In the genomic region with DNA sequence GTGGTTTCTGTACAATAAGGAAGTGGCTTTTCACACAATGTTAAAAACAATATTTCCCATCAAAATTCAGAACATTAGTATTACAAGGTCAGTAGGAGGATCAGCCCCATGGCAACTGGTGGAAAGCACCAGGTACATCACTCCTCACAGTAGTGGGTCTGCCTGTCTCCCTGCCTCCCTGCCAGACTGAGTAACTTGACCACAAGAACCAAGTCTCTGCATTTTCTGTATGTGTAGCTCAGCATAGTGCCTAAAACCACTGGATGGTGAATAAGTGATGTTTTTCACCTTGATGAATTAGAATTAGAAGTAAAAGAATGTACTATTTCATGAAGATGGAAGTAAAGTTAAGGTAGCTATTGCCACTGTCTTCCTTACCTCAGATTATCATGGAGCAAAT, we compare ENCODE assay signal across 25 cellular contexts. TPM values are rescaled to one million over a fixed set of nuclear protein-coding genes. Genes with fewer than 3 reads are reported as not detected.
DNase-seq lines count a peak whose midpoint lies in the region; ATAC-seq, FAIRE-seq and TF ChIP-seq lines count a peak whose summit lies in the region.
"Had no signal": no experiment of that assay in that cellular context is flagged by ENCODE, and none has a peak within 500 bp of the region (broad histone marks: within the 10 kb centered on the region; RNA-seq: fewer than 3 reads in every experiment).

No MANE protein-coding gene starts in this region.

- H3K9me3 Mint-ChIP-seq in activated CD8-positive, alpha-beta memory T cell treated with anti-CD3 and anti-CD28 coated beads, Interleukin-2, amount 10 ng/mL, durations not matched to agents 7 days and 5 days (ENCODE audit: low read depth): no peaks in the 10 kb centered on the region
- no peaks in the 10 kb centered on the region for H3K9me3 Mint-ChIP-seq in activated CD8-positive, alpha-beta T cell treated with anti-CD3 and anti-CD28 coated beads, Interleukin-2, amount 10 ng/mL, durations not matched to agents 7 days and 5 days (ENCODE audit: insufficient read depth)
- H3K9me3 Mint-ChIP-seq: activated naive CD4-positive, alpha-beta T cell treated with anti-CD3 and anti-CD28 coated beads, Interleukin-2, amount 10 ng/mL, durations not matched to agents 7 days and 5 days; stimulated activated naive CD8-positive, alpha-beta T cell treated with anti-CD3 and anti-CD28 coated beads, Interleukin-15, Interleukin-2, amounts not matched to agents 100 ng/mL and 50 ng/mL, for 24 hours had no signal

- TF ChIP-seq RAD21 in HepG2 (CRISPR knock-in tag; IDR thresholded peaks at IDR 0.05): no peak

- H3K4me1 Mint-ChIP-seq in activated CD8-positive, alpha-beta memory T cell treated with anti-CD3 and anti-CD28 coated beads, Interleukin-2, amount 10 ng/mL, durations not matched to agents 7 days and 5 days: peaks cover 45% of the 10 kb centered on the region
- H3K4me1 Mint-ChIP-seq in activated CD8-positive, alpha-beta T cell treated with anti-CD3 and anti-CD28 coated beads, Interleukin-2, amount 10 ng/mL, durations not matched to agents 7 days and 5 days (ENCODE audit: low read depth): peaks cover 42% of the 10 kb centered on the region

- peak overlapping the region; percentile 64 for H3K27ac Mint-ChIP-seq in activated CD8-positive, alpha-beta memory T cell treated with anti-CD3 and anti-CD28 coated beads, Interleukin-2, amount 10 ng/mL, durations not matched to agents 7 days and 5 days
- H3K27ac Mint-ChIP-seq in activated CD8-positive, alpha-beta T cell treated with anti-CD3 and anti-CD28 coated beads, Interleukin-2, amount 10 ng/mL, durations not matched to agents 7 days and 5 days: peak overlapping the region; percentile 1
- H3K27ac Mint-ChIP-seq: activated naive CD4-positive, alpha-beta T cell treated with anti-CD3 and anti-CD28 coated beads, Interleukin-2, amount 10 ng/mL, durations not matched to agents 7 days and 5 days; B cell; progenitor cell of endocrine pancreas; stimulated activated naive CD8-positive, alpha-beta T cell treated with anti-CD3 and anti-CD28 coated beads, Interleukin-15, Interleukin-2, amounts not matched to agents 100 ng/mL and 50 ng/mL, for 24 hours had no signal

- H2BK5ac ChIP-seq in trophoblast cell (ENCODE audit: low read depth, low read length, poor library complexity): no peak overlapping the region

- ATAC-seq in activated CD8-positive, alpha-beta memory T cell treated with anti-CD3 and anti-CD28 coated beads, Interleukin-2, amount 10 ng/mL, durations not matched to agents 7 days and 5 days: no peak
- peak; percentile 31 for ATAC-seq in GM18868 (IDR thresholded peaks at IDR 0.05; ENCODE audit: unreplicated experiment)
- no peak for ATAC-seq in activated CD8-positive, alpha-beta T cell treated with anti-CD3 and anti-CD28 coated beads, Interleukin-2, amount 10 ng/mL, durations not matched to agents 7 days and 5 days
- no peak for ATAC-seq in HepG2
- no peak for ATAC-seq in HG03460 (IDR thresholded peaks at IDR 0.05; ENCODE audit: unreplicated experiment)
- ATAC-seq: A549, left ventricle myocardium superior had no signal

- H2AFZ ChIP-seq in trophoblast cell (ENCODE audit: insufficient read depth, low read length, poor library complexity) (no peak overlapping the region), HepG2 (ENCODE audit: low read length) (no peak overlapping the region)

- no TSS peak for BruUV-seq in HepG2 (replicated peaks; lab: Mats Ljungman, UMichigan)

- H2AK5ac ChIP-seq in trophoblast cell (ENCODE audit: low read length): no peak overlapping the region

- H2BK12ac ChIP-seq in trophoblast cell (ENCODE audit: low read length): no peak overlapping the region

- H3K27ac ChIP-seq in trophoblast cell (ENCODE audit: low read depth, low read length) (no peak overlapping the region), brain microvascular endothelial cell (no peak overlapping the region), HepG2 (ENCODE audit: extremely low read length, insufficient read depth, low read length) (no peak overlapping the region)
- H3K27ac ChIP-seq: A549, sigmoid colon, SJCRH30 had no signal

- H3K9ac ChIP-seq in trophoblast cell (ENCODE audit: low read length) (peak overlapping the region; percentile 69), HepG2 (ENCODE audit: insufficient read depth, low read depth, low read length) (no peak overlapping the region)

- H3K27me3 Mint-ChIP-seq in activated CD8-positive, alpha-beta memory T cell treated with anti-CD3 and anti-CD28 coated beads, Interleukin-2, amount 10 ng/mL, durations not matched to agents 7 days and 5 days: no peaks in the 10 kb centered on the region
- no peaks in the 10 kb centered on the region for H3K27me3 Mint-ChIP-seq in activated CD8-positive, alpha-beta T cell treated with anti-CD3 and anti-CD28 coated beads, Interleukin-2, amount 10 ng/mL, durations not matched to agents 7 days and 5 days (ENCODE audit: low read depth)
- H3K27me3 Mint-ChIP-seq: activated naive CD4-positive, alpha-beta T cell treated with anti-CD3 and anti-CD28 coated beads, Interleukin-2, amount 10 ng/mL, durations not matched to agents 7 days and 5 days; B cell; progenitor cell of endocrine pancreas; stimulated activated naive CD8-positive, alpha-beta T cell treated with anti-CD3 and anti-CD28 coated beads, Interleukin-15, Interleukin-2, amounts not matched to agents 100 ng/mL and 50 ng/mL, for 24 hours had no signal

- H4K12ac ChIP-seq in trophoblast cell (ENCODE audit: low read depth, low read length): no peak overlapping the region

- intact Hi-C loops in HepG2 (cut with micrococcal nuclease; ENCODE audit: unreplicated experiment): no loop called here

- no peak overlapping the region for H3K4me2 ChIP-seq in trophoblast cell (ENCODE audit: low read length)
- no peak overlapping the region for H3K4me2 ChIP-seq in HepG2 (ENCODE audit: low read depth, low read length)
- H3K4me2 ChIP-seq: A549 had no signal

- no peak overlapping the region for H3K4ac ChIP-seq in trophoblast cell (ENCODE audit: low read depth, low read length)

- POLR2A ChIA-PET in activated CD8-positive, alpha-beta T cell treated with anti-CD3 and anti-CD28 coated beads, Interleukin-2, amount 10 ng/mL, durations not matched to agents 7 days and 5 days (lab: Charles Lee): interaction anchor here (3.1 kb wide), 1 partner anchor 8 kb away, joined by 16 read pairs; a partner anchor contains a TSS
- POLR2A ChIA-PET in HepG2 (lab: Yijun Ruan, JAX): no interaction called here

- TF ChIP-seq POLR2A in HepG2 (IDR thresholded peaks at IDR 0.05; ENCODE audit: insufficient read depth in 1 of 2, low read depth in 2 of 2, low read length in 2 of 2): no peak

- no peaks in the 10 kb centered on the region for H3K36me3 ChIP-seq in trophoblast cell (ENCODE audit: control insufficient read depth in 1 of 2, insufficient read depth in 2 of 2, low read length in 2 of 2)
- no peaks in the 10 kb centered on the region for H3K36me3 ChIP-seq in brain microvascular endothelial cell (replicated peaks)
- no peaks in the 10 kb centered on the region for H3K36me3 ChIP-seq in HepG2 (replicated peaks in 1 of 2; ENCODE audit: control insufficient read depth in 1 of 2, insufficient read depth in 2 of 2, low read length in 2 of 2)
- H3K36me3 ChIP-seq: sigmoid colon, SJCRH30 had no signal

- H4K8ac ChIP-seq in trophoblast cell (ENCODE audit: low read depth, low read length): no peak overlapping the region

- H4K91ac ChIP-seq in trophoblast cell (ENCODE audit: low read depth, low read length): no peak overlapping the region

- TF ChIP-seq CTCF in brain microvascular endothelial cell (IDR thresholded peaks at IDR 0.05; ENCODE audit: low read depth, low read length, missing control alignments) (no peak), HepG2 (CRISPR knock-in tag; IDR thresholded peaks at IDR 0.05) (no peak)

- no peak for TF ChIP-seq EP300 in HepG2 (IDR thresholded peaks at IDR 0.05; ENCODE audit: low read depth in 2 of 2, low read length in 2 of 2)
- no peak for TF ChIP-seq EP300 in HepG2 (CRISPR knock-in tag; IDR thresholded peaks at IDR 0.05; ENCODE audit: borderline replicate concordance)

- no peak for FAIRE-seq in HepG2 (lab: Jason Lieb, UNC)
- FAIRE-seq: A549, colon, keratinocyte had no signal

- no peak overlapping the region for H2BK120ac ChIP-seq in trophoblast cell (ENCODE audit: insufficient read depth, low read length, poor library complexity)

- H3K23ac ChIP-seq in trophoblast cell (ENCODE audit: low read length): no peak overlapping the region

- H3K79me2 ChIP-seq in trophoblast cell (ENCODE audit: control insufficient read depth, insufficient read depth, low read length, poor library complexity): peaks cover 3% of the 10 kb centered on the region
- peaks cover 4% of the 10 kb centered on the region for H3K79me2 ChIP-seq in HepG2 (ENCODE audit: insufficient read depth, low read length)

- H3K4me3 ChIP-seq in trophoblast cell (ENCODE audit: low read depth, low read length): no peak overlapping the region
- no peak overlapping the region for H3K4me3 ChIP-seq in brain microvascular endothelial cell (ENCODE audit: low read depth, low read length)
- no peak overlapping the region for H3K4me3 ChIP-seq in HepG2 (replicated peaks in 1 of 3; ENCODE audit: insufficient read depth in 1 of 3, low read depth in 2 of 3, low read length in 3 of 3)
- H3K4me3 ChIP-seq: A549, sigmoid colon, SJCRH30 had no signal

- no peak overlapping the region for H3K18ac ChIP-seq in trophoblast cell (ENCODE audit: low read length)

- H3K27me3 ChIP-seq in trophoblast cell (ENCODE audit: insufficient read depth, low read length) (no peaks in the 10 kb centered on the region), brain microvascular endothelial cell (replicated peaks) (no peaks in the 10 kb centered on the region), HepG2 (ENCODE audit: control insufficient read depth in 1 of 2, insufficient read depth in 2 of 2, low read length in 2 of 2) (no peaks in the 10 kb centered on the region; a peak in 1 of 5 replicates)
- H3K27me3 ChIP-seq: sigmoid colon, SJCRH30 had no signal

- H3K36me3 Mint-ChIP-seq in activated CD8-positive, alpha-beta memory T cell treated with anti-CD3 and anti-CD28 coated beads, Interleukin-2, amount 10 ng/mL, durations not matched to agents 7 days and 5 days: peaks cover 5% of the 10 kb centered on the region
- peaks cover 2% of the 10 kb centered on the region for H3K36me3 Mint-ChIP-seq in activated CD8-positive, alpha-beta T cell treated with anti-CD3 and anti-CD28 coated beads, Interleukin-2, amount 10 ng/mL, durations not matched to agents 7 days and 5 days (ENCODE audit: low read depth)

- no peaks in the 10 kb centered on the region for H3K79me1 ChIP-seq in trophoblast cell (ENCODE audit: low read length)

- CTCF ChIA-PET in activated CD8-positive, alpha-beta memory T cell treated with anti-CD3 and anti-CD28 coated beads, Interleukin-2, amount 10 ng/mL, durations not matched to agents 7 days and 5 days (lab: Charles Lee): interaction anchor here (0.9 to 1.2 kb wide), 2 partner anchors 8 to 9 kb away, joined by 3 read pairs; no protein-coding TSS in a partner anchor
- CTCF ChIA-PET in activated CD8-positive, alpha-beta T cell treated with anti-CD3 and anti-CD28 coated beads, Interleukin-2, amount 10 ng/mL, durations not matched to agents 7 days and 5 days (lab: Charles Lee): interaction anchor here (1.1 to 9.9 kb wide), 9 partner anchors 9 to 69 kb away, joined by 3 to 73 read pairs (median 6); a partner anchor contains a TSS
- CTCF ChIA-PET in HepG2 (lab: Yijun Ruan, JAX; ENCODE audit: low intra/inter-chr PET ratio, low total read pairs): no interaction called here

- peak; percentile 47 for DNase-seq in activated CD8-positive, alpha-beta memory T cell treated with anti-CD3 and anti-CD28 coated beads, Interleukin-2, amount 10 ng/mL, durations not matched to agents 7 days and 5 days
- no peak for DNase-seq in activated CD8-positive, alpha-beta memory T cell treated with anti-CD3 and anti-CD28 coated beads, Interleukin-2, amount 50 U/mL, for 48 hours
- no peak for DNase-seq in activated CD8-positive, alpha-beta T cell treated with anti-CD3 and anti-CD28 coated beads, Interleukin-2, amount 10 ng/mL, durations not matched to agents 7 days and 5 days
- no peak for DNase-seq in trophoblast cell
- DNase-seq in brain microvascular endothelial cell: no peak
- no peak for DNase-seq in HepG2 (ENCODE audit: low spot score)
- DNase-seq: activated CD4-positive, alpha-beta T cell treated with anti-CD3 and anti-CD28 coated beads, Interleukin-2, amount 50 U/mL, for 1 hour; activated naive CD4-positive, alpha-beta T cell treated with anti-CD3 and anti-CD28 coated beads, Interleukin-2, amount 10 ng/mL, durations not matched to agents 7 days and 5 days; erythroblast; glutamatergic neuron; HCEC 1CT; Kasumi-1; left ventricle myocardium superior; NCI-H1436; NCI-H748 treated with DMSO at 0.1 percent for 48 hours; sigmoid colon; SJCRH30 had no signal

- no peaks in the 10 kb centered on the region for H4K20me1 ChIP-seq in HepG2 (ENCODE audit: insufficient read depth, low read length)

- H3K9me3 ChIP-seq in trophoblast cell (ENCODE audit: insufficient read depth, low read depth, low read length) (no peaks in the 10 kb centered on the region), HepG2 (ENCODE audit: low read length) (no peaks in the 10 kb centered on the region)
- H3K9me3 ChIP-seq: A549, sigmoid colon, SJCRH30 had no signal

- no peak overlapping the region for H3K4me3 Mint-ChIP-seq in activated CD8-positive, alpha-beta memory T cell treated with anti-CD3 and anti-CD28 coated beads, Interleukin-2, amount 10 ng/mL, durations not matched to agents 7 days and 5 days
- H3K4me3 Mint-ChIP-seq in activated CD8-positive, alpha-beta T cell treated with anti-CD3 and anti-CD28 coated beads, Interleukin-2, amount 10 ng/mL, durations not matched to agents 7 days and 5 days: no peak overlapping the region
- H3K4me3 Mint-ChIP-seq: activated naive CD4-positive, alpha-beta T cell treated with anti-CD3 and anti-CD28 coated beads, Interleukin-2, amount 10 ng/mL, durations not matched to agents 7 days and 5 days; B cell; stimulated activated naive CD8-positive, alpha-beta T cell treated with anti-CD3 and anti-CD28 coated beads, Interleukin-15, Interleukin-2, amounts not matched to agents 100 ng/mL and 50 ng/mL, for 24 hours had no signal

- H3K4me1 ChIP-seq in trophoblast cell (ENCODE audit: control insufficient read depth in 1 of 2, insufficient read depth in 2 of 2, low read length in 2 of 2) (no peaks in the 10 kb centered on the region), HepG2 (ENCODE audit: insufficient read depth, low read length) (peaks cover 14% of the 10 kb centered on the region)
- H3K4me1 ChIP-seq: SJCRH30 had no signal

- H3K14ac ChIP-seq in trophoblast cell (ENCODE audit: low read length): no peak overlapping the region

- in situ Hi-C loops in brain microvascular endothelial cell (cut with HindIII; ENCODE audit: low pct_ligation_motif_present, low sequenced_read_pairs) (no loop called here), HepG2 (cut with HindIII; ENCODE audit: extremely low pct_ligation_motif_present, low pct_unique_long_range_greater_than_20kb) (no loop called here)

RNA-seq across cellular contexts. Expression of a gene that starts 4.1 kb away (rescaled TPM):
- total RNA-seq in activated CD8-positive, alpha-beta memory T cell treated with anti-CD3 and anti-CD28 coated beads, Interleukin-2, amount 10 ng/mL, durations not matched to agents 7 days and 5 days: 10 to 100 TPM; 35.9 to 43.3 TPM
- total RNA-seq in activated CD8-positive, alpha-beta T cell treated with anti-CD3 and anti-CD28 coated beads, Interleukin-2, amount 10 ng/mL, durations not matched to agents 7 days and 5 days: 10 to 100 TPM; 39.7 to 44.2 TPM
- polyA plus RNA-seq in trophoblast cell (2013): 4.9 and 7.2 TPM in 2 replicates
- 7.8 and 11.1 TPM in 2 replicates for total RNA-seq in HepG2 (2016; rRNA removed; fragmentation: Illumina TruSeq; extraction: Trizol)
- total RNA-seq in HepG2 (2016; cell fraction: cytosol; rRNA removed; fragmentation: Illumina TruSeq; extraction: Trizol; ENCODE audit: low read depth): 15.8 and 20.0 TPM in 2 replicates
- total RNA-seq in HepG2 (2016; cell fraction: insoluble cytoplasmic fraction; rRNA removed; fragmentation: Illumina TruSeq; extraction: Trizol): 6.7 and 10.9 TPM in 2 replicates
- 9.2 and 9.6 TPM in 2 replicates for total RNA-seq in HepG2 (2016; cell fraction: membrane; rRNA removed; fragmentation: Illumina TruSeq; extraction: Trizol)
- total RNA-seq in HepG2 (2016; cell fraction: nucleus; rRNA removed; fragmentation: Illumina TruSeq; extraction: Trizol): 20.3 and 27.1 TPM in 2 replicates
- 2.0 and 2.2 TPM in 2 replicates for polyA plus RNA-seq in HepG2 (2011; rRNA removed)
- 1.4 and 1.6 TPM in 2 replicates for polyA plus RNA-seq in HepG2 (2011; cell fraction: cytosol; rRNA removed)
- polyA plus RNA-seq in HepG2 (2011; cell fraction: nucleus; rRNA removed): 3.5 and 4.8 TPM in 2 replicates
- 2.1 and 2.2 TPM in 2 replicates for polyA plus RNA-seq in HepG2 (2012)
- polyA plus RNA-seq in HepG2 (2016; cell fraction: cytosol; fragmentation: Illumina TruSeq; extraction: Trizol; ENCODE audit: low read depth): 0.10 and 0.37 TPM in 2 replicates
- 4.1 and 5.9 TPM in 2 replicates for polyA plus RNA-seq in HepG2 (2016; cell fraction: insoluble cytoplasmic fraction; fragmentation: Illumina TruSeq; extraction: Trizol; ENCODE audit: low read depth)
- 0.71 and 1.1 TPM in 2 replicates for polyA plus RNA-seq in HepG2 (2016; cell fraction: membrane; fragmentation: Illumina TruSeq; extraction: Trizol; ENCODE audit: low read depth)
- 3.4 and 3.5 TPM in 2 replicates for polyA plus RNA-seq in HepG2 (2016; cell fraction: nucleus; fragmentation: Illumina TruSeq; extraction: Trizol; ENCODE audit: insufficient read depth, low read depth)
- 15.1 and 47.2 TPM in 2 replicates for polyA minus RNA-seq in HepG2 (2011; rRNA and poly(A)+ RNA removed; ENCODE audit: low replicate concordance)
- 4.1 and 6.5 TPM in 2 replicates for polyA minus RNA-seq in HepG2 (2011; cell fraction: cytosol; rRNA and poly(A)+ RNA removed)
- polyA minus RNA-seq in HepG2 (2011; cell fraction: nucleus; rRNA and poly(A)+ RNA removed): 33.5 and 48.4 TPM in 2 replicates

RNA-seq across cellular contexts. Expression of a gene that starts 8.7 kb away (rescaled TPM):
- total RNA-seq in activated CD8-positive, alpha-beta memory T cell treated with anti-CD3 and anti-CD28 coated beads, Interleukin-2, amount 10 ng/mL, durations not matched to agents 7 days and 5 days: 10 to 100 TPM; 42.5 to 61.2 TPM
- 10 to 100 TPM; 51.9 to 54.4 TPM for total RNA-seq in activated CD8-positive, alpha-beta T cell treated with anti-CD3 and anti-CD28 coated beads, Interleukin-2, amount 10 ng/mL, durations not matched to agents 7 days and 5 days
- 114 and 116 TPM in 2 replicates for polyA plus RNA-seq in trophoblast cell (2013)
- total RNA-seq in HepG2 (2016; rRNA removed; fragmentation: Illumina TruSeq; extraction: Trizol): 73.1 and 110 TPM in 2 replicates
- total RNA-seq in HepG2 (2016; cell fraction: cytosol; rRNA removed; fragmentation: Illumina TruSeq; extraction: Trizol; ENCODE audit: low read depth): 19.2 and 19.9 TPM in 2 replicates
- total RNA-seq in HepG2 (2016; cell fraction: insoluble cytoplasmic fraction; rRNA removed; fragmentation: Illumina TruSeq; extraction: Trizol): 70.5 and 109 TPM in 2 replicates
- 38.2 and 40.3 TPM in 2 replicates for total RNA-seq in HepG2 (2016; cell fraction: membrane; rRNA removed; fragmentation: Illumina TruSeq; extraction: Trizol)
- 36.7 and 36.8 TPM in 2 replicates for total RNA-seq in HepG2 (2016; cell fraction: nucleus; rRNA removed; fragmentation: Illumina TruSeq; extraction: Trizol)
- 27.3 and 41.9 TPM in 2 replicates for polyA plus RNA-seq in HepG2 (2011; rRNA removed)
- 18.6 and 21.9 TPM in 2 replicates for polyA plus RNA-seq in HepG2 (2011; cell fraction: cytosol; rRNA removed)
- polyA plus RNA-seq in HepG2 (2011; cell fraction: nucleus; rRNA removed): 9.7 and 10.7 TPM in 2 replicates
- 50.5 and 69.8 TPM in 2 replicates for polyA plus RNA-seq in HepG2 (2012)
- polyA plus RNA-seq in HepG2 (2016; cell fraction: cytosol; fragmentation: Illumina TruSeq; extraction: Trizol; ENCODE audit: low read depth): 31.1 and 32.8 TPM in 2 replicates
- polyA plus RNA-seq in HepG2 (2016; cell fraction: insoluble cytoplasmic fraction; fragmentation: Illumina TruSeq; extraction: Trizol; ENCODE audit: low read depth): 129 and 132 TPM in 2 replicates
- 42.4 and 43.6 TPM in 2 replicates for polyA plus RNA-seq in HepG2 (2016; cell fraction: membrane; fragmentation: Illumina TruSeq; extraction: Trizol; ENCODE audit: low read depth)
- 50.9 and 51.7 TPM in 2 replicates for polyA plus RNA-seq in HepG2 (2016; cell fraction: nucleus; fragmentation: Illumina TruSeq; extraction: Trizol; ENCODE audit: insufficient read depth, low read depth)
- polyA minus RNA-seq in HepG2 (2011; rRNA and poly(A)+ RNA removed; ENCODE audit: low replicate concordance): 14.3 and 19.0 TPM in 2 replicates
- polyA minus RNA-seq in HepG2 (2011; cell fraction: cytosol; rRNA and poly(A)+ RNA removed): 14.0 and 17.1 TPM in 2 replicates
- 35.3 and 38.3 TPM in 2 replicates for polyA minus RNA-seq in HepG2 (2011; cell fraction: nucleus; rRNA and poly(A)+ RNA removed)
